ENCODE assay signal across 14 cellular contexts in genomic region chr3:155872904-155873646, GRCh38. TPM values are rescaled to one million over a fixed set of nuclear protein-coding genes. Genes with fewer than 3 reads are reported as not detected.
DNase-seq lines count a peak whose midpoint lies in the region; ATAC-seq and TF ChIP-seq lines count a peak whose summit lies in the region.
"Had no signal": no experiment of that assay in that cellular context is flagged by ENCODE, and none has a peak within 500 bp of the region (broad histone marks: within the 10 kb centered on the region; RNA-seq: fewer than 3 reads in every experiment).

No MANE protein-coding gene starts in this region.

- no peaks in the 10 kb centered on the region for H3K9me2 ChIP-seq in hepatocyte (replicated peaks; ENCODE audit: insufficient read depth)

- H3K27me3 ChIP-seq in BE2C (no peaks in the 10 kb centered on the region), RWPE2 (ENCODE audit: insufficient read depth, poor library complexity, severe bottlenecking) (no peaks in the 10 kb centered on the region), hepatocyte (no peaks in the 10 kb centered on the region)
- H3K27me3 ChIP-seq: neutrophil had no signal

- ATAC-seq in RWPE2 (ENCODE audit: low read depth): no peak
- ATAC-seq in HG02884 (IDR thresholded peaks at IDR 0.05; ENCODE audit: unreplicated experiment): no peak

- peaks cover 6% of the 10 kb centered on the region; the same call in 1 of the 2 replicates for H3K36me3 ChIP-seq in BE2C
- peaks cover 11% of the 10 kb centered on the region for H3K36me3 ChIP-seq in RWPE2 (ENCODE audit: low read depth)
- H3K36me3 ChIP-seq in hepatocyte (replicated peaks; ENCODE audit: insufficient read depth, low read depth): no peaks in the 10 kb centered on the region
- H3K36me3 ChIP-seq: neutrophil had no signal

- DNase-seq in BE2C (no peak), HEK293T (ENCODE audit: extremely low spot score) (no peak), RWPE2 (ENCODE audit: low spot score) (no peak), hepatocyte (ENCODE audit: low spot score) (no peak), 8988T (no peak), GOT3 (lab: John Stamatoyannopoulos, UW) (no peak), LoVo (ENCODE audit: low spot score) (no peak)
- DNase-seq: activated B cell treated with CpG ODN at 0.5 μM for 24 hours; amniotic stem cell; COR-L47; NK-92 treated with Interleukin-12 subunit alpha and Interleukin-12 subunit beta, amount 100 ng/mL, for 24 hours; stimulated activated CD4-positive, alpha-beta T cell treated with anti-CD3 and anti-CD28 coated beads, Interleukin-4, amount 100 ng/mL, for 1 hour had no signal

- H3K9me3 ChIP-seq in BE2C: no peaks in the 10 kb centered on the region
- no peaks in the 10 kb centered on the region for H3K9me3 ChIP-seq in RWPE2 (ENCODE audit: severe bottlenecking)
- H3K9me3 ChIP-seq in hepatocyte (ENCODE audit: low read depth): no peaks in the 10 kb centered on the region
- H3K9me3 ChIP-seq: neutrophil had no signal

- H3K79me2 ChIP-seq in hepatocyte: peaks cover 74% of the 10 kb centered on the region

- H4K20me1 ChIP-seq in hepatocyte (ENCODE audit: insufficient read depth, poor library complexity, severe bottlenecking): peaks cover 37% of the 10 kb centered on the region

- CTCF ChIA-PET in HEK293T (lab: Yijun Ruan, JAX): no interaction called here

- H3K4me3 ChIP-seq in BE2C (ENCODE audit: low read depth, low read length) (peak overlapping the region; percentile 92), RWPE2 (ENCODE audit: severe bottlenecking) (peak overlapping the region; percentile 96), hepatocyte (no peak overlapping the region)

- WGBS in hepatocyte (ENCODE audit: low lambda C conversion rate, missing lambda C conversion rate): 91% methylated on average over 8 of the region's 8 CpGs

- H3K4me2 ChIP-seq in hepatocyte: peak overlapping the region; percentile 81

- TF ChIP-seq CTCF in BE2C (IDR thresholded peaks at IDR 0.05; ENCODE audit: low read depth, low read length): no peak
- TF ChIP-seq CTCF in RWPE2 (IDR thresholded peaks at IDR 0.05; ENCODE audit: poor library complexity, severe bottlenecking): no peak
- no peak for TF ChIP-seq CTCF in hepatocyte (IDR thresholded peaks at IDR 0.05; ENCODE audit: poor library complexity)

- H3K27ac ChIP-seq in RWPE2 (ENCODE audit: poor library complexity, severe bottlenecking): peak overlapping the region; percentile 80
- peak overlapping the region; percentile 98 for H3K27ac ChIP-seq in hepatocyte
- H3K27ac ChIP-seq: neutrophil had no signal

- H2AFZ ChIP-seq in hepatocyte: no peak overlapping the region

- H3K4me1 ChIP-seq in BE2C (peaks cover 6% of the 10 kb centered on the region; the same call in 1 of the 2 replicates), RWPE2 (ENCODE audit: insufficient read depth, poor library complexity, severe bottlenecking) (peaks cover 9% of the 10 kb centered on the region), hepatocyte (ENCODE audit: insufficient read depth) (peaks cover 22% of the 10 kb centered on the region)

- POLR2A ChIA-PET in HEK293T (lab: Yijun Ruan, JAX): no interaction called here

TF ChIP-seq in HEK293T, 16 proteins besides CTCF, POLR2A, EP300 and RAD21:
- TF ChIP-seq FOXA1 (IDR thresholded peaks at IDR 0.05): no peak
- no peak for TF ChIP-seq NFRKB (IDR thresholded peaks at IDR 0.05)
- TF ChIP-seq ZNF384 (IDR thresholded peaks at IDR 0.05): 0 out of 2 replicates have a peak, but pooled peaks have one; percentile 16

RNA-seq across cellular contexts. Expression of gene GMPS, which starts 2.6 kb away (rescaled TPM):
- polyA plus RNA-seq in BE2C (2012; ENCODE audit: insufficient read depth, insufficient read length, low read depth): 18.0 TPM
- 51.5 and 55.1 TPM in 2 replicates for total RNA-seq in hepatocyte
- 37.2 and 41.5 TPM in 2 replicates for polyA plus RNA-seq in hepatocyte

RNA-seq across cellular contexts. Expression of gene SLC33A1, which starts 18.8 kb away (rescaled TPM):
- polyA plus RNA-seq in BE2C (2012; ENCODE audit: insufficient read depth, insufficient read length, low read depth): 24.0 TPM
- 46.5 and 48.6 TPM in 2 replicates for total RNA-seq in hepatocyte
- 17.8 and 20.0 TPM in 2 replicates for polyA plus RNA-seq in hepatocyte
